In genomic region chr11:120558754-120559431, GRCh38 we compare ENCODE assay signal across 1 cellular context.
TF ChIP-seq lines count a peak whose summit lies in the region.

No MANE protein-coding gene starts in this region.

TF ChIP-seq in H1, 55 proteins besides CTCF, POLR2A, EP300 and RAD21 (continued from another document):
- no peak for TF ChIP-seq RNF2 (IDR thresholded peaks at IDR 0.05; ENCODE audit: borderline replicate concordance, low read depth, low read length, missing control alignments, poor library complexity, severe bottlenecking)
